In the genomic region with DNA sequence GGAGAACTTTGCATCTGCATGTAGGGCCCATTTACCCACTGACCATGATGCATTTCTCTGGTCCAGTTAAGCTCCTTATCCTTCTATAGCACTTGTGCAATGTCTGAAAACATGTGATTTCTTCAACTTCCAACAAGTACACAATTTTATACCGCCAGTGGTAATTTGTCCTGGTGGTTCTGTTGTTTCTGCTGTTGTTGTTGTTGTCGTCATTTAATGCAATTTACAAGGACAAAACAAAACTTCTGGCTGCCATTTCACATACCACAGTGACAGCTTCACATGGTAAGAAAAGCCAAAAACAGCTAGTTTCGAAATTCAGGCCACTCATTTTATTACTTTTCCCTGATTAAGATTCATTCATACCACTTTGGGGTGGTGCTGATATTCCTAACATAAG, we compare ENCODE assay signal across 16 cellular contexts.
DNase-seq lines count a peak whose midpoint lies in the region; ATAC-seq lines count a peak whose summit lies in the region.
"Had no signal": no experiment of that assay in that cellular context is flagged by ENCODE, and none has a peak within 500 bp of the region (broad histone marks: within the 10 kb centered on the region; RNA-seq: fewer than 3 reads in every experiment).

No MANE protein-coding gene starts in this region.

- peaks cover 33% of the 10 kb centered on the region for H3K27me3 Mint-ChIP-seq in activated T-cell treated with anti-CD3 and anti-CD28 coated beads, Interleukin-2, amount 50 U/mL, for 72 hours (ENCODE audit: low read depth)
- no peaks in the 10 kb centered on the region for H3K27me3 Mint-ChIP-seq in activated T-helper 2 cell treated with anti-CD3 and anti-CD28 coated beads, Interferon-gamma antibody, Interleukin-2, Interleukin-4, amounts not matched to agents 10 μg/mL and 5 μg/mL and 100 μg/mL, durations not matched to agents 14 hours and 24 hours and 36 hours (ENCODE audit: low read depth)

- H3K27me3 ChIP-seq in Karpas-422 (ENCODE audit: low read length), result no peaks in the 10 kb centered on the region
- H3K27me3 ChIP-seq: BLaER1 had no signal

- ATAC-seq in activated T-cell treated with anti-CD3 and anti-CD28 coated beads, Interleukin-2, amount 50 U/mL, for 72 hours (replicated peaks in 1 of 2), result no peak
- no peak for ATAC-seq in GM21786 (IDR thresholded peaks at IDR 0.05; ENCODE audit: unreplicated experiment)
- ATAC-seq in HG02759 (IDR thresholded peaks at IDR 0.05; ENCODE audit: unreplicated experiment), result no peak

- no peak overlapping the region for H2AFZ ChIP-seq in Karpas-422 (ENCODE audit: low read length)

- DNase-seq in activated T-cell treated with anti-CD3 and anti-CD28 coated beads, Interleukin-2, amount 50 U/mL, for 72 hours, result no peak
- no peak for DNase-seq in activated T-cell treated with anti-CD3 and anti-CD28 coated beads, Interleukin-2, amount 50 U/mL, for 48 hours
- no peak for DNase-seq in Karpas-422
- no peak for DNase-seq in activated T-helper 2 cell treated with anti-CD3 and anti-CD28 coated beads, Interferon-gamma antibody, Interleukin-2, Interleukin-4, amounts not matched to agents 10 μg/mL and 5 μg/mL and 100 μg/mL, durations not matched to agents 14 hours and 24 hours and 36 hours (ENCODE audit: low spot score)
- DNase-seq in fibroblast of gingiva (ENCODE audit: low read depth), result peak; percentile 5
- no peak for DNase-seq in putamen (ENCODE audit: low spot score)
- DNase-seq: CD8-positive, alpha-beta memory T cell; DMS79; IMR-90; NCI-H1105; NCI-H524; SHP77 had no signal

- no peak overlapping the region for H3K4me2 ChIP-seq in Karpas-422 (ENCODE audit: low read depth, low read length, poor library complexity, severe bottlenecking)
- H3K4me2 ChIP-seq: BLaER1 had no signal

- no peaks in the 10 kb centered on the region for H4K20me1 ChIP-seq in Karpas-422 (ENCODE audit: insufficient read depth, low read depth, low read length)
- H4K20me1 ChIP-seq: BLaER1 had no signal

- no peaks in the 10 kb centered on the region for H3K9me3 ChIP-seq in Karpas-422 (ENCODE audit: low read length)
- H3K9me3 ChIP-seq: BLaER1, HAP-1 had no signal

- H3K4me3 ChIP-seq in Karpas-422 (ENCODE audit: low read length), result no peak overlapping the region
- H3K4me3 ChIP-seq: BLaER1, HAP-1 had no signal

- H3K9ac ChIP-seq in Karpas-422 (ENCODE audit: low read length), result no peak overlapping the region
- H3K9ac ChIP-seq: BLaER1 had no signal

- no peaks in the 10 kb centered on the region; the same call in 1 of the 2 replicates for H3K79me2 ChIP-seq in Karpas-422 (ENCODE audit: low read length)

- peak overlapping the region; percentile 56 to 76 for H3K4me3 Mint-ChIP-seq in activated T-cell treated with anti-CD3 and anti-CD28 coated beads, Interleukin-2, amount 50 U/mL, for 72 hours
- no peak overlapping the region for H3K4me3 Mint-ChIP-seq in activated T-helper 2 cell treated with anti-CD3 and anti-CD28 coated beads, Interferon-gamma antibody, Interleukin-2, Interleukin-4, amounts not matched to agents 10 μg/mL and 5 μg/mL and 100 μg/mL, durations not matched to agents 14 hours and 24 hours and 36 hours (ENCODE audit: low read depth)
- H3K4me3 Mint-ChIP-seq: CD8-positive, alpha-beta memory T cell had no signal

- no peaks in the 10 kb centered on the region for H3K9me2 ChIP-seq in Karpas-422 (replicated peaks; ENCODE audit: insufficient read depth, low read length)

- no peaks in the 10 kb centered on the region for H3K36me3 Mint-ChIP-seq in activated T-cell treated with anti-CD3 and anti-CD28 coated beads, Interleukin-2, amount 50 U/mL, for 72 hours (ENCODE audit: insufficient read depth in 2 of 2)
- peaks cover 44% of the 10 kb centered on the region for H3K36me3 Mint-ChIP-seq in activated T-helper 2 cell treated with anti-CD3 and anti-CD28 coated beads, Interferon-gamma antibody, Interleukin-2, Interleukin-4, amounts not matched to agents 10 μg/mL and 5 μg/mL and 100 μg/mL, durations not matched to agents 14 hours and 24 hours and 36 hours (ENCODE audit: low read depth)
- H3K36me3 Mint-ChIP-seq: CD8-positive, alpha-beta memory T cell had no signal

- H3K36me3 ChIP-seq in Karpas-422 (ENCODE audit: insufficient read depth, low read length), result peaks cover 36% of the 10 kb centered on the region
- H3K36me3 ChIP-seq: BLaER1, HAP-1 had no signal

- peak overlapping the region; percentile 56 for H3K27ac ChIP-seq in Karpas-422 (ENCODE audit: low read length)
- H3K27ac ChIP-seq: BLaER1 had no signal

- intact Hi-C loops in activated T-helper 2 cell treated with anti-CD3 and anti-CD28 coated beads, Interferon-gamma antibody, Interleukin-2, Interleukin-4, amounts not matched to agents 10 μg/mL and 5 μg/mL and 100 μg/mL, durations not matched to agents 14 hours and 24 hours and 36 hours (cut with micrococcal nuclease), result loop anchor here (5.0 kb wide), 2 partner anchors 214 to 281 kb away; no protein-coding TSS in a partner anchor

- peaks cover 84% of the 10 kb centered on the region for H3K4me1 ChIP-seq in Karpas-422 (ENCODE audit: low read length)
- H3K4me1 ChIP-seq: HAP-1 had no signal

- no peaks in the 10 kb centered on the region for H3K9me3 Mint-ChIP-seq in activated T-cell treated with anti-CD3 and anti-CD28 coated beads, Interleukin-2, amount 50 U/mL, for 72 hours
- H3K9me3 Mint-ChIP-seq in activated T-helper 2 cell treated with anti-CD3 and anti-CD28 coated beads, Interferon-gamma antibody, Interleukin-2, Interleukin-4, amounts not matched to agents 10 μg/mL and 5 μg/mL and 100 μg/mL, durations not matched to agents 14 hours and 24 hours and 36 hours, result no peaks in the 10 kb centered on the region
- H3K9me3 Mint-ChIP-seq: CD8-positive, alpha-beta memory T cell had no signal

- peak overlapping the region; percentile 94 for H3K27ac Mint-ChIP-seq in activated T-cell treated with anti-CD3 and anti-CD28 coated beads, Interleukin-2, amount 50 U/mL, for 72 hours
- peak overlapping the region; percentile 99 for H3K27ac Mint-ChIP-seq in activated T-helper 2 cell treated with anti-CD3 and anti-CD28 coated beads, Interferon-gamma antibody, Interleukin-2, Interleukin-4, amounts not matched to agents 10 μg/mL and 5 μg/mL and 100 μg/mL, durations not matched to agents 14 hours and 24 hours and 36 hours

- H3K4me1 Mint-ChIP-seq in activated T-cell treated with anti-CD3 and anti-CD28 coated beads, Interleukin-2, amount 50 U/mL, for 72 hours (ENCODE audit: low read depth), result peaks cover 58% of the 10 kb centered on the region
- H3K4me1 Mint-ChIP-seq in activated T-helper 2 cell treated with anti-CD3 and anti-CD28 coated beads, Interferon-gamma antibody, Interleukin-2, Interleukin-4, amounts not matched to agents 10 μg/mL and 5 μg/mL and 100 μg/mL, durations not matched to agents 14 hours and 24 hours and 36 hours (ENCODE audit: low read depth), result peaks cover 48% of the 10 kb centered on the region
